ENCODE assay signal across 8 cellular contexts in the genomic region with DNA sequence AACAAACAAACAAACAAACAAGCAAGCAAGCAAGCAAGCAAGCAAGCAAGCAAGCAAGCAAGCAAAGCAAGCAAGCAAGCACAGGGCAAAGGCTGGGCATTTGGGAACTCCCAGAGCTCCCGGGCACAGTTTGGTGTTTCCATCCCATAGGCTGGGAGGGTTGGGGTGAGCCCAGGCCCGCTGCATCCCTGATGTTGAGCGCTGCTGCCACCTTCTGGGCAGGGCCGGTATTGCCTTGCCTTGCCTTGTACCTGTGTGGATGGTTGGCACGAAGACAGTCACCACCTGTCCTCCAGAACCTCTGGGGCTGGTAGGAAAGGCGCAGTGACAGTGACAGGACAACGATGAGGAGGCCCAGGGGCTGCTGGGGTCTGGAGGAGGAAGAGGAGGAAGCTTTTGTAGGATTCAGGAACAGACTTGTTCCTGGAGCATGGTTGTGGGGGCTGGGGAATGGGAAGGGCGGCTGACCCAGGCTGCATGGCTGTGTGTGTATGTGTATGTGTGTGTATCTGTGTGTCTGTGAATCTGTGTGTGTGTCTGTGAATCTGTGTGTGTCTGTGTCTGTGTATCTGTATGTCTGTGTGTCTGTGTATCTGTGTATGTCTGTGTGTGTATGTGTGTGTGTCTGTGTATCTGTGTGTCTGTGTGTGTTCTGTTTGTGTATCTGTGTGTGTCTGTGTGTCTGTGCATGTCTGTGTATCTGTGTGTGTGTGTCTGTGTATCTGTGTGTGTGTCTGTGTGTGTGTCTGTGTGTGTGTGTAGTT. TPM values are rescaled to one million over a fixed set of nuclear protein-coding genes. Genes with fewer than 3 reads are reported as not detected.
A peak's percentile ranks its signal among the peaks of the same experiment; 100 is the strongest.
DNase-seq lines count a peak whose midpoint lies in the region; ATAC-seq and TF ChIP-seq lines count a peak whose summit lies in the region.

No MANE protein-coding gene starts in this region.

- peak; percentile 99 for TF ChIP-seq CTCF in GM10266 (IDR thresholded peaks at IDR 0.05; ENCODE audit: control insufficient read depth, insufficient read depth, low read depth, missing control alignments)

- peak; percentile 73 for DNase-seq in GM10266 (ENCODE audit: extremely low spot score)
- peak; percentile 79 for DNase-seq in NCI-H1694 treated with DMSO at 0.1 percent for 48 hours (lab: John Stamatoyannopoulos, UW)
- DNase-seq in T-helper 22 cell (ENCODE audit: low read depth): peak; percentile 65
- peak; percentile 33 for DNase-seq in amniotic epithelial cell (ENCODE audit: low read depth)
- peak; percentile 92 for DNase-seq in left ventricle myocardium superior
- peak; percentile 92 for DNase-seq in sciatic nerve (ENCODE audit: low spot score)

- intact Hi-C loops in left ventricle myocardium superior (cut with micrococcal nuclease): no loop called here
- intact Hi-C loops in sciatic nerve (cut with DNase I): loop anchor here (5.0 kb wide), 1 partner anchor 119 kb away; no protein-coding TSS in a partner anchor

- peak; percentile 92 for ATAC-seq in HG02588 (IDR thresholded peaks at IDR 0.05; ENCODE audit: unreplicated experiment)
- peak; percentile 79 for ATAC-seq in left ventricle myocardium superior
- ATAC-seq in sciatic nerve: peak; percentile 95
- no peak for ATAC-seq in HG03469 (IDR thresholded peaks at IDR 0.05; ENCODE audit: unreplicated experiment)

RNA-seq across cellular contexts. Expression of a gene that starts 6.4 kb away (rescaled TPM):
- total RNA-seq in left ventricle myocardium superior (3.0 TPM), sciatic nerve (7.5 TPM)

RNA-seq across cellular contexts. Expression of a gene that starts 12.7 kb away (rescaled TPM):
- total RNA-seq in left ventricle myocardium superior (24.0 TPM), sciatic nerve (10.7 TPM)

RNA-seq across cellular contexts. Expression of a gene that starts 42.5 kb away (rescaled TPM):
- 79.8 TPM for total RNA-seq in left ventricle myocardium superior
- total RNA-seq in sciatic nerve: 47.4 TPM

RNA-seq across cellular contexts. Expression of a gene that starts 42.6 kb away (rescaled TPM):
- total RNA-seq in left ventricle myocardium superior (13.2 TPM), sciatic nerve (10.5 TPM)

RNA-seq across cellular contexts. Expression of a gene that starts 44.2 kb away (rescaled TPM):
- total RNA-seq in left ventricle myocardium superior (not detected), sciatic nerve (not detected)

Comparison
In these comparisons a context has a peak if more than half of its experiments do, and no peak if none do; other contexts are left out.
1. DNase-seq: peak in every context shown above with its lines; median percentile 92 in left ventricle myocardium superior; 92 in sciatic nerve; 79 in NCI-H1694 treated with DMSO at 0.1 percent for 48 hours; 73 in GM10266; 65 in T-helper 22 cell; 33 in amniotic epithelial cell.